Comparison of ENCODE assay signal across 11 cellular contexts in genomic region chr1:66316464-66317155, GRCh38.
A peak's percentile ranks its signal among the peaks of the same experiment; 100 is the strongest.
DNase-seq lines count a peak whose midpoint lies in the region; ATAC-seq lines count a peak whose summit lies in the region.
"Had no signal": no experiment of that assay in that cellular context is flagged by ENCODE, and none has a peak within 500 bp of the region (broad histone marks: within the 10 kb centered on the region; RNA-seq: fewer than 3 reads in every experiment).

No MANE protein-coding gene starts in this region.

- DNase-seq in NOMO-1 treated with dmso at 0.1 percent for 144 hours (lab: John Stamatoyannopoulos, UW; ENCODE audit: unreplicated experiment): peak; percentile 7
- DNase-seq in fibroblast of peridontal ligament (ENCODE audit: extremely low read depth): peak; percentile 75
- DNase-seq in sciatic nerve (ENCODE audit: low spot score): no peak
- no peak for DNase-seq in DMS79 treated with DMSO at 0.1 percent for 48 hours (lab: John Stamatoyannopoulos, UW)
- no peak for DNase-seq in NCI-H1417 (lab: John Stamatoyannopoulos, UW)
- no peak for DNase-seq in stimulated activated CD4-positive, alpha-beta T cell treated with anti-CD3 and anti-CD28 coated beads, Interleukin-12 subunit alpha, Interleukin-12 subunit beta, amount 100 ng/mL, for 4 hours
- DNase-seq: amygdala, NCI-H446 treated with DMSO at 0.1 percent for 48 hours, psoas muscle had no signal

- intact Hi-C loops in sciatic nerve (cut with DNase I): no loop called here

- ATAC-seq in GM18502 (IDR thresholded peaks at IDR 0.05; ENCODE audit: poor library complexity, unreplicated experiment): peak; percentile 87
- peak; percentile 93 for ATAC-seq in sciatic nerve
- ATAC-seq in HG03095 (IDR thresholded peaks at IDR 0.05; ENCODE audit: unreplicated experiment): no peak

Comparison
In these comparisons a context has a peak if more than half of its experiments do, and no peak if none do; other contexts are left out.
1. DNase-seq: peak in NOMO-1 treated with dmso at 0.1 percent for 144 hours (single experiment) and fibroblast of peridontal ligament (single experiment); none in sciatic nerve (single experiment), DMS79 treated with DMSO at 0.1 percent for 48 hours (single experiment), NCI-H1417 (0 of 3) and stimulated activated CD4-positive, alpha-beta T cell treated with anti-CD3 and anti-CD28 coated beads, Interleukin-12 subunit alpha, Interleukin-12 subunit beta, amount 100 ng/mL, for 4 hours (single experiment).